24 cellular contexts compared by ENCODE assay signal in genomic region chr3:80701349-80701748, GRCh38.
A peak's percentile ranks its signal among the peaks of the same experiment; 100 is the strongest.
DNase-seq lines count a peak whose midpoint lies in the region; ATAC-seq, FAIRE-seq and TF ChIP-seq lines count a peak whose summit lies in the region.
"Had no signal": no experiment of that assay in that cellular context is flagged by ENCODE, and none has a peak within 500 bp of the region (broad histone marks: within the 10 kb centered on the region; RNA-seq: fewer than 3 reads in every experiment).

No MANE protein-coding gene starts in this region.

- H3K79me2 ChIP-seq in HepG2 (ENCODE audit: insufficient read depth, low read length) (no peaks in the 10 kb centered on the region), PC-9 (ENCODE audit: low read depth) (no peaks in the 10 kb centered on the region)

- POLR2A ChIA-PET in HepG2 (lab: Yijun Ruan, JAX) (no interaction called here), PC-9 (lab: Charles Lee; ENCODE audit: unreplicated experiment) (no interaction called here)

- H3K36me3 ChIP-seq in HepG2 (replicated peaks in 1 of 2; ENCODE audit: control insufficient read depth in 1 of 2, insufficient read depth in 2 of 2, low read length in 2 of 2) (no peaks in the 10 kb centered on the region), right lobe of liver (no peaks in the 10 kb centered on the region), PC-9 (ENCODE audit: low read depth) (no peaks in the 10 kb centered on the region)
- H3K36me3 ChIP-seq: BE2C, BLaER1 had no signal

- H3K27me3 ChIP-seq in HepG2 (ENCODE audit: control insufficient read depth in 1 of 2, insufficient read depth in 2 of 2, low read length in 2 of 2): no peaks in the 10 kb centered on the region
- H3K27me3 ChIP-seq in right lobe of liver: no peaks in the 10 kb centered on the region
- no peaks in the 10 kb centered on the region for H3K27me3 ChIP-seq in PC-9 (ENCODE audit: insufficient read depth, low read depth)
- H3K27me3 ChIP-seq: BE2C, BLaER1 had no signal

- no peak overlapping the region for H2AFZ ChIP-seq in HepG2 (ENCODE audit: low read length)
- H2AFZ ChIP-seq in PC-9: 0 out of 2 replicates have a peak overlapping the region, but pooled peaks have one; percentile 41

- H3F3A ChIP-seq in PC-9 (ENCODE audit: insufficient read depth, low read depth): no peaks in the 10 kb centered on the region

- H3K4me3 ChIP-seq in HepG2 (replicated peaks in 1 of 3; ENCODE audit: insufficient read depth in 1 of 3, low read depth in 2 of 3, low read length in 3 of 3) (no peak overlapping the region), right lobe of liver (no peak overlapping the region), PC-9 (no peak overlapping the region)
- H3K4me3 ChIP-seq: BLaER1, GM12878 had no signal

- CTCF ChIA-PET in HepG2 (lab: Yijun Ruan, JAX; ENCODE audit: low intra/inter-chr PET ratio, low total read pairs) (no interaction called here), PC-9 (lab: Charles Lee) (no interaction called here)

- H3K27ac ChIP-seq in HepG2 (ENCODE audit: extremely low read length, insufficient read depth, low read length) (no peak overlapping the region), right lobe of liver (no peak overlapping the region), PC-9 (no peak overlapping the region)
- H3K27ac ChIP-seq: 22Rv1, BLaER1 had no signal

- no peak overlapping the region for H3K9ac ChIP-seq in HepG2 (ENCODE audit: insufficient read depth, low read depth, low read length)
- H3K9ac ChIP-seq: BLaER1 had no signal

- peaks cover 3% of the 10 kb centered on the region for H3K9me2 ChIP-seq in PC-9 (ENCODE audit: insufficient read depth)

- H3K9me3 ChIP-seq in HepG2 (ENCODE audit: low read length) (peaks cover 24% of the 10 kb centered on the region), right lobe of liver (no peaks in the 10 kb centered on the region), PC-9 (ENCODE audit: insufficient read depth, low read depth) (peaks cover 12% of the 10 kb centered on the region; the same call in 1 of the 2 replicates)
- H3K9me3 ChIP-seq: BE2C had no signal

- no peaks in the 10 kb centered on the region for H4K20me1 ChIP-seq in HepG2 (ENCODE audit: insufficient read depth, low read length)
- H4K20me1 ChIP-seq in PC-9 (ENCODE audit: insufficient read depth): no peaks in the 10 kb centered on the region
- H4K20me1 ChIP-seq: BLaER1 had no signal

- DNase-seq in HepG2 (ENCODE audit: low spot score) (no peak), right lobe of liver (no peak), PC-9 (no peak), T-helper 1 cell (no peak), Right ventricle myocardium inferior (ENCODE audit: missing footprints) (no peak)
- DNase-seq: ACHN; BE2C; C1 segment of cervical spinal cord; CD4-positive, alpha-beta memory T cell; CD4-positive, CD25-positive, alpha-beta regulatory T cell; CD8-positive, alpha-beta memory T cell; COR-L47; DMS 273 treated with DMSO at 0.1 percent for 48 hours; DMS153; DMS53; DMS79; DND-41; EL; GDM1 had no signal

- TF ChIP-seq EP300 in HepG2 (IDR thresholded peaks at IDR 0.05; ENCODE audit: low read depth in 2 of 2, low read length in 2 of 2): no peak
- no peak for TF ChIP-seq EP300 in HepG2 (CRISPR knock-in tag; IDR thresholded peaks at IDR 0.05; ENCODE audit: borderline replicate concordance)

- no peak for TF ChIP-seq RAD21 in HepG2 (CRISPR knock-in tag; IDR thresholded peaks at IDR 0.05)

- FAIRE-seq in HepG2 (lab: Jason Lieb, UNC): no peak
- FAIRE-seq: GM12878, GM12892, GM18507 had no signal

- TF ChIP-seq POLR2A in HepG2 (IDR thresholded peaks at IDR 0.05; ENCODE audit: insufficient read depth in 1 of 2, low read depth in 2 of 2, low read length in 2 of 2) (no peak), right lobe of liver (IDR thresholded peaks at IDR 0.05) (no peak)

- ATAC-seq in HepG2 (no peak), right lobe of liver (no peak), Right ventricle myocardium inferior (no peak)
- ATAC-seq: GM12878 had no signal

- BruUV-seq in HepG2 (replicated peaks; lab: Mats Ljungman, UMichigan) (no TSS peak), PC-9 (replicated peaks; lab: Mats Ljungman, UMichigan) (no TSS peak)

- intact Hi-C loops in HepG2 (cut with micrococcal nuclease; ENCODE audit: unreplicated experiment): no loop called here
- intact Hi-C loops in right lobe of liver (cut with DNase I): no loop called here
- intact Hi-C loops in PC-9 (cut with micrococcal nuclease; ENCODE audit: unreplicated experiment): no loop called here
- intact Hi-C loops in Right ventricle myocardium inferior (cut with DNase I): no loop called here

- H3K4me2 ChIP-seq in HepG2 (ENCODE audit: low read depth, low read length) (no peak overlapping the region), PC-9 (no peak overlapping the region)
- H3K4me2 ChIP-seq: BLaER1 had no signal

- H3K4me1 ChIP-seq in HepG2 (ENCODE audit: insufficient read depth, low read length) (peaks cover 19% of the 10 kb centered on the region), right lobe of liver (no peaks in the 10 kb centered on the region), PC-9 (replicated peaks; ENCODE audit: insufficient read depth) (peaks cover 7% of the 10 kb centered on the region)
- H3K4me1 ChIP-seq: BE2C, BLaER1 had no signal

- TF ChIP-seq CTCF in HepG2 (CRISPR knock-in tag; IDR thresholded peaks at IDR 0.05): no peak
- no peak for TF ChIP-seq CTCF in right lobe of liver (IDR thresholded peaks at IDR 0.05)
- TF ChIP-seq CTCF in PC-9 (conservative IDR thresholded peaks at IDR 0.05): no peak

- in situ Hi-C loops in HepG2 (cut with HindIII; ENCODE audit: extremely low pct_ligation_motif_present, low pct_unique_long_range_greater_than_20kb): no loop called here

- 46% methylated on average over 1 of the region's 1 CpG for WGBS in HepG2 (ENCODE audit: low lambda C conversion rate)
- 36% methylated on average over 1 of the region's 1 CpG for WGBS in right lobe of liver (ENCODE audit: insufficient coverage, low coverage, low lambda C conversion rate, missing lambda C conversion rate)

TF ChIP-seq in HepG2, 621 proteins besides CTCF, POLR2A, EP300 and RAD21:
- no peak for TF ChIP-seq NBN (conservative IDR thresholded peaks at IDR 0.05)
- no peak for TF ChIP-seq NFE2 (CRISPR knock-in tag; IDR thresholded peaks at IDR 0.05)
- TF ChIP-seq GZF1 (CRISPR knock-in tag; IDR thresholded peaks at IDR 0.05): no peak
- TF ChIP-seq PBX3 (CRISPR knock-in tag; IDR thresholded peaks at IDR 0.05; ENCODE audit: borderline replicate concordance): no peak
- TF ChIP-seq MAFF (IDR thresholded peaks at IDR 0.05; ENCODE audit: low read depth, low read length): peak; percentile 86
- peak; percentile 66 to 90 for TF ChIP-seq MAFK (conservative IDR thresholded peaks at IDR 0.05 in 1 of 2, IDR thresholded peaks at IDR 0.05 in 1 of 2; ENCODE audit: low read length in 2 of 2)
